Comparison of ENCODE assay signal across 8 cellular contexts in genomic region chr7:123532788-123533552, GRCh38. TPM values are rescaled to one million over a fixed set of nuclear protein-coding genes. Genes with fewer than 3 reads are reported as not detected.
DNase-seq lines count a peak whose midpoint lies in the region; ATAC-seq and TF ChIP-seq lines count a peak whose summit lies in the region.
"Not testable (repeated sequence)": the region's sequence is repeated elsewhere in the genome, so short reads cannot be mapped to it uniquely, and the experiment has no call there.

No MANE protein-coding gene starts in this region.

- H3K27me3 Mint-ChIP-seq in CD4-positive, alpha-beta T cell: peaks cover 29% of the 10 kb centered on the region
- H3K27me3 Mint-ChIP-seq in activated naive CD8-positive, alpha-beta T cell: peaks cover 14% of the 10 kb centered on the region

- not testable (repeated sequence) for H3K27ac Mint-ChIP-seq in CD4-positive, alpha-beta T cell; activated naive CD8-positive, alpha-beta T cell

- H3K27ac ChIP-seq in CD4-positive, alpha-beta T cell (ENCODE audit: low read depth, low read length); mesodermal cell (ENCODE audit: low read depth, low read length, severe bottlenecking): not testable (repeated sequence)

- CTCF ChIA-PET in CD4-positive, alpha-beta T cell (lab: Charles Lee): not testable (repeated sequence)

- not testable (repeated sequence) for H3K4me1 ChIP-seq in mesodermal cell (ENCODE audit: control insufficient read depth, insufficient read depth, low read length, poor library complexity, severe bottlenecking)

- H3K4me3 ChIP-seq in fibroblast of mammary gland (ENCODE audit: control insufficient read depth, low read depth, low read length) (peak overlapping the region; percentile 27), mesodermal cell (ENCODE audit: extremely low read depth, insufficient read depth, low read length, poor library complexity, severe bottlenecking) (peak overlapping the region; percentile 39)

- H3K9me3 Mint-ChIP-seq in CD4-positive, alpha-beta T cell; activated naive CD8-positive, alpha-beta T cell (ENCODE audit: low read depth): not testable (repeated sequence)

- intact Hi-C loops in CD4-positive, alpha-beta T cell (cut with DNase I, micrococcal nuclease): not testable (repeated sequence)

- ATAC-seq in CD4-positive, alpha-beta T cell (ENCODE audit: poor library complexity): not testable (repeated sequence)
- ATAC-seq in GM21381 (IDR thresholded peaks at IDR 0.05; ENCODE audit: unreplicated experiment): peak; percentile 26
- peak; percentile 31 for ATAC-seq in HG03571 (IDR thresholded peaks at IDR 0.05; ENCODE audit: unreplicated experiment)

- H3K4me3 Mint-ChIP-seq in CD4-positive, alpha-beta T cell: peak overlapping the region; percentile 57
- peak overlapping the region; percentile 93 for H3K4me3 Mint-ChIP-seq in activated naive CD8-positive, alpha-beta T cell

- H3K9me3 ChIP-seq in CD4-positive, alpha-beta T cell (ENCODE audit: control insufficient read depth, low read length); mesodermal cell (ENCODE audit: control insufficient read depth, low read length): not testable (repeated sequence)

- WGBS in mesodermal cell (ENCODE audit: insufficient coverage in 2 of 2), 2 experiments: 0% methylated on average over 1 of the region's 33 CpGs; no CpG with 5 or more reads in 1 of the 2 experiments

- not testable (repeated sequence) for H3K36me3 Mint-ChIP-seq in CD4-positive, alpha-beta T cell (ENCODE audit: low read depth); activated naive CD8-positive, alpha-beta T cell

- POLR2A ChIA-PET in CD4-positive, alpha-beta T cell (lab: Charles Lee): interaction anchor here (1.2 to 3.0 kb wide), 2 partner anchors 21 to 25 kb away, joined by 4 to 44 read pairs; partner anchors contain the start of gene NDUFA5

- H3K4me1 Mint-ChIP-seq in CD4-positive, alpha-beta T cell (ENCODE audit: low read depth): peaks cover 38% of the 10 kb centered on the region
- peaks cover 18% of the 10 kb centered on the region for H3K4me1 Mint-ChIP-seq in activated naive CD8-positive, alpha-beta T cell (ENCODE audit: low read depth)

- not testable (repeated sequence) for H3K36me3 ChIP-seq in mesodermal cell (ENCODE audit: control insufficient read depth, insufficient read depth, low read length)

- peaks cover 12% of the 10 kb centered on the region for H3K27me3 ChIP-seq in CD4-positive, alpha-beta T cell (ENCODE audit: control insufficient read depth, insufficient read depth, low read length)

- not testable (repeated sequence) for TF ChIP-seq CTCF in CD4-positive, alpha-beta T cell (IDR thresholded peaks at IDR 0.05); fibroblast of mammary gland (conservative IDR thresholded peaks at IDR 0.05; ENCODE audit: control insufficient read depth, insufficient read depth, low read depth, low read length)

- peak in 3 of 10 experiments; percentile 8 to 44 (median 24) for DNase-seq in CD4-positive, alpha-beta T cell
- DNase-seq in T-helper 9 cell (peak; percentile 11), fibroblast of mammary gland (ENCODE audit: low read depth) (peak; percentile 27)
- peak in 2 of 3 experiments; percentile 7 to 14 for DNase-seq in stimulated activated CD4-positive, alpha-beta T cell treated with anti-CD3 and anti-CD28 coated beads, TNF-alpha, amount 100 ng/mL, for 4 hours (ENCODE audit: low read depth in 3 of 3)

RNA-seq across cellular contexts. Expression of gene IQUB, which starts 1.4 kb away (rescaled TPM):
- not detected for total RNA-seq in CD4-positive, alpha-beta T cell
- polyA plus RNA-seq in mesodermal cell (2013, experiment 1 of 2): 0.66 TPM
- 1.1 TPM for polyA plus RNA-seq in mesodermal cell (2013, experiment 2 of 2)

RNA-seq across cellular contexts. Expression of gene NDUFA5, which starts 24.6 kb away (rescaled TPM):
- 10 to 100 TPM; 67.9 to 68.6 TPM for total RNA-seq in CD4-positive, alpha-beta T cell
- polyA plus RNA-seq in mesodermal cell (2013, experiment 1 of 2): 43.5 TPM
- polyA plus RNA-seq in mesodermal cell (2013, experiment 2 of 2): 60.8 TPM
